Comparison of ENCODE assay signal across 1 cellular context in the genomic region with DNA sequence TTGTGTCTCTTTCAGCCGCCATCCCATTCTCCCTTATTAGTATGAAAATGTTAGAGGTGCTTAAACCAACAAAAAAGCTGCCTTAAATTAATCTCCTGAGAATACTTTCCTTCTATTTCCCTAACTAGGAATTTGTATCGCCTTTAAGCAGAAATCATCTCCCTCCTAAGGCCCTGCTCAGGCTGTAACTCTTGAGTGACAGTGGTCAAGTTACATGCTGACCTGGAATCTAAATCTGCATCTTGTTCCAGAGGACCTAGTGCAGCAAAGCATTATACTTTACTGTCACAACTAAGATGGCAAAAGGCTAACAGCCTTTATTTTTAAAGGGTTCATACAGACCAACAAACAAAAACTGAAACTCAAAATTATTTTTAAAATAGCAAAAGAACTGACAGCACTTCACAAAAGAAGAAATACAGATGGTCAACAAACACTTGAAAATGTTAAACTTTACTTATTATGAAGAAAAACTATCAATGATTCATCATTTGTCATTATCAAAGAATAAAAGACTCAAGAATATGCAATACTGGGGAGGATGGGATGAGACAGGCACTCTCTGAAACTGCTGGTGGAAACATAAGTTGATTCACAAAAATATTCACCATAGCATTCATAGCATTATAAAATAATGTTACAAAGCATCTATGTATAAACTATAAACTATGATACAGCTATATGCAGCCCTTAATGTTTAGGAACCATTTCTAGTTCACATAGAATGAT.
TF ChIP-seq lines count a peak whose summit lies in the region.

No MANE protein-coding gene starts in this region.

TF ChIP-seq in GM23338, 12 proteins besides CTCF, POLR2A, EP300 and RAD21 (continued from another document):
- TF ChIP-seq EZH2phosphoT487 (IDR thresholded peaks at IDR 0.05; ENCODE audit: unreplicated experiment) (no peak), ZNF331 (CRISPR knock-in tag; IDR thresholded peaks at IDR 0.05; ENCODE audit: low read depth) (no peak), JUNB (IDR thresholded peaks at IDR 0.05; ENCODE audit: unreplicated experiment) (no peak)
- TF ChIP-seq, protein P1, sequence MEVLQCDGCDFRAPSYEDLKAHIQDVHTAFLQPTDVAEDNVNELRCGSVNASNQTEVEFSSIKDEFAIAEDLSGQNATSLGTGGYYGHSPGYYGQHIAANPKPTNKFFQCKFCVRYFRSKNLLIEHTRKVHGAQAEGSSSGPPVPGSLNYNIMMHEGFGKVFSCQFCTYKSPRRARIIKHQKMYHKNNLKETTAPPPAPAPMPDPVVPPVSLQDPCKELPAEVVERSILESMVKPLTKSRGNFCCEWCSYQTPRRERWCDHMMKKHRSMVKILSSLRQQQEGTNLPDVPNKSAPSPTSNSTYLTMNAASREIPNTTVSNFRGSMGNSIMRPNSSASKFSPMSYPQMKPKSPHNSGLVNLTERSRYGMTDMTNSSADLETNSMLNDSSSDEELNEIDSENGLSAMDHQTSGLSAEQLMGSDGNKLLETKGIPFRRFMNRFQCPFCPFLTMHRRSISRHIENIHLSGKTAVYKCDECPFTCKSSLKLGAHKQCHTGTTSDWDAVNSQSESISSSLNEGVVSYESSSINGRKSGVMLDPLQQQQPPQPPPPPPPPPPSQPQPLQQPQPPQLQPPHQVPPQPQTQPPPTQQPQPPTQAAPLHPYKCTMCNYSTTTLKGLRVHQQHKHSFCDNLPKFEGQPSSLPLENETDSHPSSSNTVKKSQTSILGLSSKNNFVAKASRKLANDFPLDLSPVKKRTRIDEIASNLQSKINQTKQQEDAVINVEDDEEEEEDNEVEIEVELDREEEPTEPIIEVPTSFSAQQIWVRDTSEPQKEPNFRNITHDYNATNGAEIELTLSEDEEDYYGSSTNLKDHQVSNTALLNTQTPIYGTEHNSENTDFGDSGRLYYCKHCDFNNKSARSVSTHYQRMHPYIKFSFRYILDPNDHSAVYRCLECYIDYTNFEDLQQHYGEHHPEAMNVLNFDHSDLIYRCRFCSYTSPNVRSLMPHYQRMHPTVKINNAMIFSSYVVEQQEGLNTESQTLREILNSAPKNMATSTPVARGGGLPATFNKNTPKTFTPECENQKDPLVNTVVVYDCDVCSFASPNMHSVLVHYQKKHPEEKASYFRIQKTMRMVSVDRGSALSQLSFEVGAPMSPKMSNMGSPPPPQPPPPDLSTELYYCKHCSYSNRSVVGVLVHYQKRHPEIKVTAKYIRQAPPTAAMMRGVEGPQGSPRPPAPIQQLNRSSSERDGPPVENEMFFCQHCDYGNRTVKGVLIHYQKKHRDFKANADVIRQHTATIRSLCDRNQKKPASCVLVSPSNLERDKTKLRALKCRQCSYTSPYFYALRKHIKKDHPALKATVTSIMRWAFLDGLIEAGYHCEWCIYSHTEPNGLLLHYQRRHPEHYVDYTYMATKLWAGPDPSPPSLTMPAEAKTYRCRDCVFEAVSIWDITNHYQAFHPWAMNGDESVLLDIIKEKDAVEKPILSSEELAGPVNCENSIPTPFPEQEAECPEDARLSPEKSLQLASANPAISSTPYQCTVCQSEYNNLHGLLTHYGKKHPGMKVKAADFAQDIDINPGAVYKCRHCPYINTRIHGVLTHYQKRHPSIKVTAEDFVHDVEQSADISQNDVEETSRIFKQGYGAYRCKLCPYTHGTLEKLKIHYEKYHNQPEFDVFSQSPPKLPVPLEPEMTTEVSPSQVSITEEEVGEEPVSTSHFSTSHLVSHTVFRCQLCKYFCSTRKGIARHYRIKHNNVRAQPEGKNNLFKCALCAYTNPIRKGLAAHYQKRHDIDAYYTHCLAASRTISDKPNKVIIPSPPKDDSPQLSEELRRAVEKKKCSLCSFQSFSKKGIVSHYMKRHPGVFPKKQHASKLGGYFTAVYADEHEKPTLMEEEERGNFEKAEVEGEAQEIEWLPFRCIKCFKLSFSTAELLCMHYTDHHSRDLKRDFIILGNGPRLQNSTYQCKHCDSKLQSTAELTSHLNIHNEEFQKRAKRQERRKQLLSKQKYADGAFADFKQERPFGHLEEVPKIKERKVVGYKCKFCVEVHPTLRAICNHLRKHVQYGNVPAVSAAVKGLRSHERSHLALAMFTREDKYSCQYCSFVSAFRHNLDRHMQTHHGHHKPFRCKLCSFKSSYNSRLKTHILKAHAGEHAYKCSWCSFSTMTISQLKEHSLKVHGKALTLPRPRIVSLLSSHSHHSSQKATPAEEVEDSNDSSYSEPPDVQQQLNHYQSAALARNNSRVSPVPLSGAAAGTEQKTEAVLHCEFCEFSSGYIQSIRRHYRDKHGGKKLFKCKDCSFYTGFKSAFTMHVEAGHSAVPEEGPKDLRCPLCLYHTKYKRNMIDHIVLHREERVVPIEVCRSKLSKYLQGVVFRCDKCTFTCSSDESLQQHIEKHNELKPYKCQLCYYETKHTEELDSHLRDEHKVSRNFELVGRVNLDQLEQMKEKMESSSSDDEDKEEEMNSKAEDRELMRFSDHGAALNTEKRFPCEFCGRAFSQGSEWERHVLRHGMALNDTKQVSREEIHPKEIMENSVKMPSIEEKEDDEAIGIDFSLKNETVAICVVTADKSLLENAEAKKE (CRISPR knock-in tag; IDR thresholded peaks at IDR 0.05) = no peak
- TF ChIP-seq, protein P2, sequence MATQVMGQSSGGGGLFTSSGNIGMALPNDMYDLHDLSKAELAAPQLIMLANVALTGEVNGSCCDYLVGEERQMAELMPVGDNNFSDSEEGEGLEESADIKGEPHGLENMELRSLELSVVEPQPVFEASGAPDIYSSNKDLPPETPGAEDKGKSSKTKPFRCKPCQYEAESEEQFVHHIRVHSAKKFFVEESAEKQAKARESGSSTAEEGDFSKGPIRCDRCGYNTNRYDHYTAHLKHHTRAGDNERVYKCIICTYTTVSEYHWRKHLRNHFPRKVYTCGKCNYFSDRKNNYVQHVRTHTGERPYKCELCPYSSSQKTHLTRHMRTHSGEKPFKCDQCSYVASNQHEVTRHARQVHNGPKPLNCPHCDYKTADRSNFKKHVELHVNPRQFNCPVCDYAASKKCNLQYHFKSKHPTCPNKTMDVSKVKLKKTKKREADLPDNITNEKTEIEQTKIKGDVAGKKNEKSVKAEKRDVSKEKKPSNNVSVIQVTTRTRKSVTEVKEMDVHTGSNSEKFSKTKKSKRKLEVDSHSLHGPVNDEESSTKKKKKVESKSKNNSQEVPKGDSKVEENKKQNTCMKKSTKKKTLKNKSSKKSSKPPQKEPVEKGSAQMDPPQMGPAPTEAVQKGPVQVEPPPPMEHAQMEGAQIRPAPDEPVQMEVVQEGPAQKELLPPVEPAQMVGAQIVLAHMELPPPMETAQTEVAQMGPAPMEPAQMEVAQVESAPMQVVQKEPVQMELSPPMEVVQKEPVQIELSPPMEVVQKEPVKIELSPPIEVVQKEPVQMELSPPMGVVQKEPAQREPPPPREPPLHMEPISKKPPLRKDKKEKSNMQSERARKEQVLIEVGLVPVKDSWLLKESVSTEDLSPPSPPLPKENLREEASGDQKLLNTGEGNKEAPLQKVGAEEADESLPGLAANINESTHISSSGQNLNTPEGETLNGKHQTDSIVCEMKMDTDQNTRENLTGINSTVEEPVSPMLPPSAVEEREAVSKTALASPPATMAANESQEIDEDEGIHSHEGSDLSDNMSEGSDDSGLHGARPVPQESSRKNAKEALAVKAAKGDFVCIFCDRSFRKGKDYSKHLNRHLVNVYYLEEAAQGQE (IDR thresholded peaks at IDR 0.05; ENCODE audit: unreplicated experiment) = no peak
